10 cellular contexts compared by ENCODE assay signal in genomic region chr13:95641291-95641811, GRCh38. TPM values are rescaled to one million over a fixed set of nuclear protein-coding genes. Genes with fewer than 3 reads are reported as not detected.
A peak's percentile ranks its signal among the peaks of the same experiment; 100 is the strongest.
DNase-seq lines count a peak whose midpoint lies in the region; ATAC-seq and TF ChIP-seq lines count a peak whose summit lies in the region.
"Had no signal": no experiment of that assay in that cellular context is flagged by ENCODE, and none has a peak within 500 bp of the region (broad histone marks: within the 10 kb centered on the region; RNA-seq: fewer than 3 reads in every experiment).

No MANE protein-coding gene starts in this region.

- H3K27me3 Mint-ChIP-seq in brain, result peaks cover 7% of the 10 kb centered on the region

- peak overlapping the region; percentile 79 for H3K4me3 ChIP-seq in GM23248
- peak overlapping the region in 6 of 7 experiments; percentile 18 to 37 (median 25) for H3K4me3 ChIP-seq in skin epidermis

- peaks cover 24% of the 10 kb centered on the region for H3K79me2 ChIP-seq in GM23248 (ENCODE audit: insufficient read depth)

- peak overlapping the region; percentile 9 to 86 (median 80) for H3K4me3 Mint-ChIP-seq in brain

- no peak for ATAC-seq in left lobe of liver

- H3K9me2 ChIP-seq in GM23248 (ENCODE audit: insufficient read depth), result no peaks in the 10 kb centered on the region

- H3K27ac ChIP-seq in GM23248 (no peak overlapping the region), skin epidermis (no peak overlapping the region)

- H3K4me1 ChIP-seq in GM23248 (ENCODE audit: insufficient read depth), result peaks cover 12% of the 10 kb centered on the region

- H3K27ac Mint-ChIP-seq in brain, result peak overlapping the region in 2 of 5 experiments; percentile 5 to 79

- peaks cover 42% of the 10 kb centered on the region for H3K36me3 Mint-ChIP-seq in brain

- peak; percentile 33 for DNase-seq in GM23248
- DNase-seq in islet precursor cell, result peak; percentile 67
- DNase-seq in NCI-H2029 treated with DMSO at 0.1 percent for 48 hours (lab: John Stamatoyannopoulos, UW), result no peak
- no peak for DNase-seq in left lobe of liver (ENCODE audit: low spot score)
- DNase-seq in activated CD4-positive, alpha-beta T cell treated with anti-CD3 and anti-CD28 coated beads for 48 hours, result no peak
- no peak for DNase-seq in NCI-H187 (lab: John Stamatoyannopoulos, UW)
- DNase-seq: central memory CD4-positive, alpha-beta T cell; NCI-H1694 treated with DMSO at 0.1 percent for 48 hours had no signal

- 34 to 42% methylated on average over 26 to 40 of the region's 40 CpGs for WGBS in GM23248 (ENCODE audit: low coverage in 1 of 2, low lambda C conversion rate in 2 of 2, missing lambda C conversion rate in 2 of 2), 2 experiments

- H3K9me3 ChIP-seq in GM23248 (ENCODE audit: low read depth), result no peaks in the 10 kb centered on the region

- no peak for TF ChIP-seq CTCF in brain (conservative IDR thresholded peaks at IDR 0.05)

- H3K36me3 ChIP-seq in GM23248 (ENCODE audit: low read depth), result peaks cover 10% of the 10 kb centered on the region; the same call in 1 of the 2 replicates

- H3K9ac ChIP-seq in GM23248, result peak overlapping the region; percentile 76

- in situ Hi-C loops in GM23248 (cut with MboI), result no loop called here

- H3K4me2 ChIP-seq in GM23248 (ENCODE audit: unreplicated experiment), result peak overlapping the region; percentile 90

- H4K20me1 ChIP-seq in GM23248 (ENCODE audit: insufficient read depth), result no peaks in the 10 kb centered on the region

- no peaks in the 10 kb centered on the region for H3K27me3 ChIP-seq in GM23248 (replicated peaks; ENCODE audit: insufficient read depth)

- H3K9me3 Mint-ChIP-seq in brain, result no peaks in the 10 kb centered on the region

- 0 out of 2 replicates have a peak, but pooled peaks cover 7% of the 10 kb centered on the region for H3F3A ChIP-seq in GM23248 (ENCODE audit: insufficient read depth)

- H2AFZ ChIP-seq in GM23248, result peak overlapping the region; percentile 73

- peaks cover 47% of the 10 kb centered on the region for H3K4me1 Mint-ChIP-seq in brain

RNA-seq across cellular contexts. Expression of gene DZIP1, which starts 3.2 kb away (rescaled TPM):
- 22.8 and 25.3 TPM in 2 replicates for total RNA-seq in GM23248 (2014; rRNA removed; shearing (Covaris generic))
- polyA plus RNA-seq in GM23248 (2016; fragmentation: Nextera tagmentation; extraction: Ambion mirVana) (5.8 and 8.0 TPM in 2 replicates), brain (ENCODE audit: insufficient read depth, low read depth, low replicate concordance) (8.0 TPM)
- total RNA-seq in left lobe of liver, result 1.2 TPM

RNA-seq across cellular contexts. Expression of gene DNAJC3, which starts 35.6 kb away (rescaled TPM):
- 42.1 and 42.4 TPM in 2 replicates for total RNA-seq in GM23248 (2014; rRNA removed; shearing (Covaris generic))
- polyA plus RNA-seq in GM23248 (2016; fragmentation: Nextera tagmentation; extraction: Ambion mirVana), result 39.1 and 39.5 TPM in 2 replicates
- 3.4 TPM for polyA plus RNA-seq in brain (ENCODE audit: insufficient read depth, low read depth, low replicate concordance)
- total RNA-seq in left lobe of liver, result 50.7 TPM

Comparison
In these comparisons a context has a peak if more than half of its experiments do, and no peak if none do; other contexts are left out.
1. DNase-seq: peak in GM23248 (single experiment) and islet precursor cell (single experiment); none in NCI-H2029 treated with DMSO at 0.1 percent for 48 hours (single experiment), left lobe of liver (single experiment), activated CD4-positive, alpha-beta T cell treated with anti-CD3 and anti-CD28 coated beads for 48 hours (single experiment) and NCI-H187 (0 of 2).
2. RNA of gene DZIP1, which starts 3.2 kb away (total RNA-seq): 22.8 to 25.3 TPM in GM23248; 1.2 TPM in left lobe of liver (single experiment); every median in the first group is over 10 times any median in the second.